ENCODE assay signal across 1 cellular context in genomic region chr2:234772775-234773064, GRCh38.
TF ChIP-seq lines count a peak whose summit lies in the region.

No MANE protein-coding gene starts in this region.

TF ChIP-seq in GM23338, 12 proteins besides CTCF, POLR2A, EP300 and RAD21 (continued from another document):
- TF ChIP-seq REST (IDR thresholded peaks at IDR 0.05; ENCODE audit: unreplicated experiment), result no peak
- TF ChIP-seq, protein P1, sequence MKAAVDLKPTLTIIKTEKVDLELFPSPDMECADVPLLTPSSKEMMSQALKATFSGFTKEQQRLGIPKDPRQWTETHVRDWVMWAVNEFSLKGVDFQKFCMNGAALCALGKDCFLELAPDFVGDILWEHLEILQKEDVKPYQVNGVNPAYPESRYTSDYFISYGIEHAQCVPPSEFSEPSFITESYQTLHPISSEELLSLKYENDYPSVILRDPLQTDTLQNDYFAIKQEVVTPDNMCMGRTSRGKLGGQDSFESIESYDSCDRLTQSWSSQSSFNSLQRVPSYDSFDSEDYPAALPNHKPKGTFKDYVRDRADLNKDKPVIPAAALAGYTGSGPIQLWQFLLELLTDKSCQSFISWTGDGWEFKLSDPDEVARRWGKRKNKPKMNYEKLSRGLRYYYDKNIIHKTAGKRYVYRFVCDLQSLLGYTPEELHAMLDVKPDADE (IDR thresholded peaks at IDR 0.05), result no peak
